In the genomic region with DNA sequence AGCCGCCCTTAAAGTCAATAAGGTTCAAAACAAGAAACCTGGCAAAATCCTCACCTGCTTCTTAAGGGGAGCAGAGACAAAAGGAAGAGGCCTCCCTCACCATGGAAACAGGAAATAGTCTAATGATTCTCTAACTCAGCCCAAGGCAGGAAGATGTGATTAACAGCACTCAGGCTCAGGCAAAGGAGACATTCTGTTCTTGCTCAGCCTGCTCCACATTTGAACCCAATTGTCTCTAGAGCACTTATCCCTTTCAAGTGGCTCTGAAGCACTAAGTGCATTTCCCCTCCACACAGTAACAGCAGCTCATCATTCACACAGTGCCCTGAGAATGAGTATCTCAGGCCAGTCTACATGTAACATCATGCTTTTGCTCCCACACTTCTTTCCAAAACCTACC, we compare ENCODE assay signal across 9 cellular contexts.
DNase-seq lines count a peak whose midpoint lies in the region; ATAC-seq and TF ChIP-seq lines count a peak whose summit lies in the region.
"Had no signal": no experiment of that assay in that cellular context is flagged by ENCODE, and none has a peak within 500 bp of the region (broad histone marks: within the 10 kb centered on the region; RNA-seq: fewer than 3 reads in every experiment).

No MANE protein-coding gene starts in this region.

- H3K36me3 ChIP-seq in KOPT-K1 (ENCODE audit: insufficient read depth, low read length) (no peaks in the 10 kb centered on the region), OCI-LY7 (ENCODE audit: insufficient read depth, low read length) (peaks cover 69% of the 10 kb centered on the region)

- no peaks in the 10 kb centered on the region for H4K20me1 ChIP-seq in OCI-LY7 (ENCODE audit: insufficient read depth, low read length)

- no peaks in the 10 kb centered on the region for H3K4me1 Mint-ChIP-seq in natural killer cell treated with Interleukin-12 subunit alpha and Interleukin-12 subunit beta and Interleukin-15 and Interleukin-18, amount 100 ng/mL, for 72 hours (ENCODE audit: low read depth in 2 of 2)
- H3K4me1 Mint-ChIP-seq in activated CD4-positive, alpha-beta memory T cell treated with anti-CD3 and anti-CD28 coated beads, Interleukin-2, amount 10 ng/mL, durations not matched to agents 7 days and 5 days: peaks cover 9% of the 10 kb centered on the region

- peak; percentile 72 for ATAC-seq in GM18873 (IDR thresholded peaks at IDR 0.05; ENCODE audit: low FRiP score, unreplicated experiment)
- no peak for ATAC-seq in natural killer cell treated with Interleukin-12 subunit alpha and Interleukin-12 subunit beta and Interleukin-15 and Interleukin-18, amount 100 ng/mL, for 72 hours
- no peak for ATAC-seq in HG02840 (IDR thresholded peaks at IDR 0.05; ENCODE audit: low FRiP score, unreplicated experiment)

- peaks cover 11% of the 10 kb centered on the region for H3K4me1 ChIP-seq in OCI-LY7 (ENCODE audit: insufficient read depth, low read length, poor library complexity, severe bottlenecking)

- no peak for TF ChIP-seq CTCF in OCI-LY7 (conservative IDR thresholded peaks at IDR 0.05; ENCODE audit: low read length)

- no peaks in the 10 kb centered on the region for H3K9me2 ChIP-seq in OCI-LY7 (ENCODE audit: insufficient read depth, low read length)

- DNase-seq in OCI-LY7 (ENCODE audit: low spot score) (peak; percentile 12), iPS-NIHi11 (ENCODE audit: low spot score) (peak; percentile 26), NK-92 (lab: John Stamatoyannopoulos, UW; ENCODE audit: unreplicated experiment) (no peak)
- DNase-seq in natural killer cell treated with Interleukin-12 subunit alpha and Interleukin-12 subunit beta and Interleukin-15 and Interleukin-18, amount 100 ng/mL, for 72 hours (ENCODE audit: low spot score): no peak
- no peak for DNase-seq in activated CD4-positive, alpha-beta memory T cell treated with anti-CD3 and anti-CD28 coated beads, Interleukin-2, amount 10 ng/mL, durations not matched to agents 7 days and 5 days
- DNase-seq: activated CD4-positive, alpha-beta T cell treated with anti-CD3 and anti-CD28 coated beads for 48 hours had no signal

- H3K79me2 ChIP-seq in OCI-LY7 (ENCODE audit: insufficient read depth, low read depth, low read length): no peaks in the 10 kb centered on the region

- CTCF ChIA-PET in OCI-LY7 (lab: Charles Lee; ENCODE audit: unreplicated experiment): no interaction called here
- CTCF ChIA-PET in activated CD4-positive, alpha-beta memory T cell treated with anti-CD3 and anti-CD28 coated beads, Interleukin-2, amount 10 ng/mL, durations not matched to agents 7 days and 5 days (lab: Charles Lee): no interaction called here

- no TSS peak for BruUV-seq in OCI-LY7 (replicated peaks; lab: Mats Ljungman, UMichigan)

- peaks cover 0 to 7% of the 10 kb centered on the region in 2 donors for H3K27me3 Mint-ChIP-seq in natural killer cell treated with Interleukin-12 subunit alpha and Interleukin-12 subunit beta and Interleukin-15 and Interleukin-18, amount 100 ng/mL, for 72 hours
- H3K27me3 Mint-ChIP-seq in activated CD4-positive, alpha-beta memory T cell treated with anti-CD3 and anti-CD28 coated beads, Interleukin-2, amount 10 ng/mL, durations not matched to agents 7 days and 5 days: no peaks in the 10 kb centered on the region

- no peaks in the 10 kb centered on the region for H3K36me3 Mint-ChIP-seq in natural killer cell treated with Interleukin-12 subunit alpha and Interleukin-12 subunit beta and Interleukin-15 and Interleukin-18, amount 100 ng/mL, for 72 hours
- H3K36me3 Mint-ChIP-seq in activated CD4-positive, alpha-beta memory T cell treated with anti-CD3 and anti-CD28 coated beads, Interleukin-2, amount 10 ng/mL, durations not matched to agents 7 days and 5 days (ENCODE audit: low read depth): no peaks in the 10 kb centered on the region

- H3K27ac ChIP-seq in KOPT-K1 (ENCODE audit: low read depth, low read length, poor library complexity, severe bottlenecking) (peak overlapping the region; percentile 44), OCI-LY7 (ENCODE audit: low read depth, low read length, poor library complexity, severe bottlenecking) (no peak overlapping the region)

- no peak overlapping the region for H3K4me3 Mint-ChIP-seq in natural killer cell treated with Interleukin-12 subunit alpha and Interleukin-12 subunit beta and Interleukin-15 and Interleukin-18, amount 100 ng/mL, for 72 hours
- no peak overlapping the region for H3K4me3 Mint-ChIP-seq in activated CD4-positive, alpha-beta memory T cell treated with anti-CD3 and anti-CD28 coated beads, Interleukin-2, amount 10 ng/mL, durations not matched to agents 7 days and 5 days

- no peaks in the 10 kb centered on the region for H3K9me3 Mint-ChIP-seq in natural killer cell treated with Interleukin-12 subunit alpha and Interleukin-12 subunit beta and Interleukin-15 and Interleukin-18, amount 100 ng/mL, for 72 hours
- no peaks in the 10 kb centered on the region for H3K9me3 Mint-ChIP-seq in activated CD4-positive, alpha-beta memory T cell treated with anti-CD3 and anti-CD28 coated beads, Interleukin-2, amount 10 ng/mL, durations not matched to agents 7 days and 5 days

- no peaks in the 10 kb centered on the region for H3K9me3 ChIP-seq in KOPT-K1 (ENCODE audit: insufficient read depth, low read length, poor library complexity, severe bottlenecking)
- H3K9me3 ChIP-seq in OCI-LY7 (ENCODE audit: low read length): no peaks in the 10 kb centered on the region

- intact Hi-C loops in OCI-LY7 (cut with micrococcal nuclease; ENCODE audit: unreplicated experiment): no loop called here

- no peak overlapping the region for H2AFZ ChIP-seq in OCI-LY7 (ENCODE audit: low read length)

- no peak overlapping the region for H3K4me2 ChIP-seq in OCI-LY7 (ENCODE audit: low read length)

- POLR2A ChIA-PET in OCI-LY7 (lab: Charles Lee): interaction anchor here (0.7 kb wide), 1 partner anchor 163 kb away, joined by 3 read pairs; no protein-coding TSS in a partner anchor
- POLR2A ChIA-PET in activated CD4-positive, alpha-beta memory T cell treated with anti-CD3 and anti-CD28 coated beads, Interleukin-2, amount 10 ng/mL, durations not matched to agents 7 days and 5 days (lab: Charles Lee): no interaction called here

- H3K27ac Mint-ChIP-seq in natural killer cell treated with Interleukin-12 subunit alpha and Interleukin-12 subunit beta and Interleukin-15 and Interleukin-18, amount 100 ng/mL, for 72 hours: no peak overlapping the region
- H3K27ac Mint-ChIP-seq in activated CD4-positive, alpha-beta memory T cell treated with anti-CD3 and anti-CD28 coated beads, Interleukin-2, amount 10 ng/mL, durations not matched to agents 7 days and 5 days: no peak overlapping the region

- H3K4me3 ChIP-seq in OCI-LY7 (ENCODE audit: low read depth, low read length, poor library complexity, severe bottlenecking): no peak overlapping the region

Comparison
In these comparisons a context has a peak if more than half of its experiments do, and no peak if none do; other contexts are left out.
1. DNase-seq: peak in OCI-LY7 (single experiment) and iPS-NIHi11 (single experiment); none in natural killer cell treated with Interleukin-12 subunit alpha and Interleukin-12 subunit beta and Interleukin-15 and Interleukin-18, amount 100 ng/mL, for 72 hours (single experiment), activated CD4-positive, alpha-beta memory T cell treated with anti-CD3 and anti-CD28 coated beads, Interleukin-2, amount 10 ng/mL, durations not matched to agents 7 days and 5 days (single experiment) and NK-92 (single experiment).